Comparison of ENCODE assay signal across 8 cellular contexts in the genomic region with DNA sequence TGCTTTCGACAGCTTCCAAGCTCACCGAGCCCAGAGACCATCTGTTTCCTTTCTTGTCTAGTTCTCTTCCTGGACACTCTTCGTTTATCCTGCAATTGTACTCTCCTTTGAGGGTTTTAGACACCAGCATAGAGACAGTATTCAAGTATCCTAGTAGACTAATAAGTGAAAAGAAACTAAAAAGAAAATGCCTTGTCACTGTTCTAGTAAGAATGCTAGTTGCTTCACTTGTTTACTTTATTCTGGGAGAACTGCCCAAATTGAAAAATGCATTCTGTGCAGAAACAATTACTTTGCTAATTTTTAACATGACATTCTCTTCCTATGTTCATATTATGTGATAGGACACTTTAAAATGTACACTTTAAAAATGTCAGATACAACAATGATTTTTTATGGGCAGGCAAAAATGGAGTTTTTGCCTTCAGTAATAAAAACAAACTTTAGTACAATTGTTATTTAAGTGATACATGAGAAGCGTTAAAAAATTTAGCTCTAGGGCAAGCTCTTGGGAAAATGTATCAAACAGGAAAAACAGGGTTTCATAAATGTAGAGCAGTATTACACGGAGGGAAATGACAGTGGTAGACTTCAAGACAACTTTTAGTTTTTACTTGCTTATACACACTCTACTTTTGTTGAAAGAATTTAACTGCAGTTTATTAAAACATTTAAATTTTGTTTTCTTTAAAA. TPM values are rescaled to one million over a fixed set of nuclear protein-coding genes. Genes with fewer than 3 reads are reported as not detected.
DNase-seq lines count a peak whose midpoint lies in the region; ATAC-seq and TF ChIP-seq lines count a peak whose summit lies in the region.

No MANE protein-coding gene starts in this region.

- POLR2A ChIA-PET in naive thymus-derived CD8-positive, alpha-beta T cell (lab: Charles Lee) = interaction anchor here (0.7 to 1.5 kb wide), 3 partner anchors 14 to 299 kb away, joined by 3 to 6 read pairs (median 3); no protein-coding TSS in a partner anchor

- H3K27ac ChIP-seq in esophagus muscularis mucosa (replicated peaks in 1 of 4) = peak overlapping the region; percentile 95 to 99 (median 98)

- peak overlapping the region; percentile 86 to 96 (median 93) for H3K27ac Mint-ChIP-seq in CD14-positive monocyte
- H3K27ac Mint-ChIP-seq in naive thymus-derived CD8-positive, alpha-beta T cell = peak overlapping the region; percentile 88 to 98 (median 95)

- TF ChIP-seq CTCF in CD14-positive monocyte (IDR thresholded peaks at IDR 0.05) (no peak), esophagus muscularis mucosa (IDR thresholded peaks at IDR 0.05) (no peak)

- peaks cover 0 to 5% of the 10 kb centered on the region in 2 donors for H3K36me3 Mint-ChIP-seq in CD14-positive monocyte
- H3K36me3 Mint-ChIP-seq in naive thymus-derived CD8-positive, alpha-beta T cell = peaks cover 0 to 7% (median 0%) of the 10 kb centered on the region in 3 donors

- TF ChIP-seq POLR2A in esophagus muscularis mucosa (IDR thresholded peaks at IDR 0.05; ENCODE audit: low read depth) = no peak

- 3% methylated on average over 5 of the region's 5 CpGs for WGBS in esophagus muscularis mucosa

- no peaks in the 10 kb centered on the region for H3K9me3 Mint-ChIP-seq in CD14-positive monocyte
- no peaks in the 10 kb centered on the region for H3K9me3 Mint-ChIP-seq in naive thymus-derived CD8-positive, alpha-beta T cell

- peak overlapping the region; percentile 76 to 99 (median 96) for H3K4me3 ChIP-seq in esophagus muscularis mucosa

- DNase-seq in CD14-positive monocyte (ENCODE audit: low spot score) (no peak), SK-MEL-5 (ENCODE audit: low read depth, low spot score) (peak; percentile 40), esophagus muscularis mucosa (ENCODE audit: extremely low spot score) (no peak)
- DNase-seq in naive thymus-derived CD8-positive, alpha-beta T cell = no peak
- DNase-seq in stimulated activated CD4-positive, alpha-beta T cell treated with anti-CD3 and anti-CD28 coated beads, Interleukin-4, amount 100 ng/mL, for 4 hours = no peak

- H3K27me3 Mint-ChIP-seq in CD14-positive monocyte (ENCODE audit: low read depth in 3 of 3) = peaks cover 0 to 1% (median 0%) of the 10 kb centered on the region in 3 donors
- H3K27me3 Mint-ChIP-seq in naive thymus-derived CD8-positive, alpha-beta T cell = peaks cover 0 to 3% (median 0%) of the 10 kb centered on the region in 5 donors

- no peak for TF ChIP-seq EP300 in esophagus muscularis mucosa (IDR thresholded peaks at IDR 0.05)

- H3K9me3 ChIP-seq in esophagus muscularis mucosa = no peaks in the 10 kb centered on the region

- peak overlapping the region; percentile 97 to 98 for H3K4me3 Mint-ChIP-seq in CD14-positive monocyte
- H3K4me3 Mint-ChIP-seq in naive thymus-derived CD8-positive, alpha-beta T cell = peak overlapping the region; percentile 89 to 96 (median 92)

- no peaks in the 10 kb centered on the region for H3K27me3 ChIP-seq in esophagus muscularis mucosa

- intact Hi-C loops in CD14-positive monocyte (cut with micrococcal nuclease) (no loop called here), esophagus muscularis mucosa (cut with DNase I) (no loop called here)

- H3K4me1 ChIP-seq in esophagus muscularis mucosa = peaks cover 23 to 53% (median 49%) of the 10 kb centered on the region in 4 donors

- in situ Hi-C loops in SK-MEL-5 (cut with HindIII; ENCODE audit: low pct_unique_long_range_greater_than_20kb, low sequenced_read_pairs) = no loop called here

- peaks cover 33% of the 10 kb centered on the region for H3K4me1 Mint-ChIP-seq in CD14-positive monocyte
- H3K4me1 Mint-ChIP-seq in naive thymus-derived CD8-positive, alpha-beta T cell = peaks cover 18 to 43% (median 42%) of the 10 kb centered on the region in 4 donors

- ATAC-seq in GM21786 (IDR thresholded peaks at IDR 0.05; ENCODE audit: unreplicated experiment) (peak; percentile 8), HG03175 (IDR thresholded peaks at IDR 0.05; ENCODE audit: unreplicated experiment) (no peak), GM19324 (IDR thresholded peaks at IDR 0.05; ENCODE audit: low FRiP score, unreplicated experiment) (no peak)
- ATAC-seq in naive thymus-derived CD8-positive, alpha-beta T cell = no peak

- H3K36me3 ChIP-seq in esophagus muscularis mucosa = no peaks in the 10 kb centered on the region

RNA-seq across cellular contexts. Expression of a gene that starts 1.3 kb away (rescaled TPM):
- 1 to 10 TPM; 4.4 to 9.2 TPM for polyA plus RNA-seq in CD14-positive monocyte
- 11.3 and 12.7 TPM in 2 replicates for total RNA-seq in SK-MEL-5 (2014; rRNA removed; shearing (Covaris generic))
- polyA plus RNA-seq in SK-MEL-5 (2015; cell fraction: cytosol; rRNA removed) = 9.0 and 11.1 TPM in 2 replicates
- 48.1 and 49.2 TPM in 2 replicates for polyA plus RNA-seq in SK-MEL-5 (2015; cell fraction: nucleus; rRNA removed)
- total RNA-seq in esophagus muscularis mucosa = 10 to 100 TPM; 24.7 to 42.8 (median 39.0) TPM
- total RNA-seq in naive thymus-derived CD8-positive, alpha-beta T cell = 10 to 100 TPM; 24.8 to 25.1 TPM
- 1 to 10 TPM; 4.9 to 7.6 (median 6.5) TPM for polyA plus RNA-seq in naive thymus-derived CD8-positive, alpha-beta T cell
